ENCODE assay signal across 26 cellular contexts in genomic region chr12:21634245-21634644, GRCh38. TPM values are rescaled to one million over a fixed set of nuclear protein-coding genes. Genes with fewer than 3 reads are reported as not detected.
"Had no signal": no experiment of that assay in that cellular context is flagged by ENCODE, and none has a peak within 500 bp of the region (broad histone marks: within the 10 kb centered on the region; RNA-seq: fewer than 3 reads in every experiment).

No MANE protein-coding gene starts in this region.

- H3K27ac ChIP-seq: body of pancreas, hepatocyte, left lung, psoas muscle, right atrium auricular region, thyroid gland, upper lobe of right lung, VCaP had no signal

- H2AFZ ChIP-seq: hepatocyte had no signal

- H3K4me3 Mint-ChIP-seq: dendritic cell treated with granulocyte-macrophage colony-stimulating factor and Interleukin-4, amounts not matched to agents 40 ng/mL and 50 ng/mL, for 4 days had no signal

- H3K4me1 ChIP-seq: left lung, psoas muscle, upper lobe of right lung had no signal

- H3K4me3 ChIP-seq: body of pancreas, hepatocyte, left lung, lung, psoas muscle, right atrium auricular region, thyroid gland, upper lobe of right lung had no signal

- H3K4me2 ChIP-seq: hepatocyte had no signal

- H3K27ac Mint-ChIP-seq: activated T-helper 2 cell treated with anti-CD3 and anti-CD28 coated beads, Interferon-gamma antibody, Interleukin-2, Interleukin-4, amounts not matched to agents 10 μg/mL and 5 μg/mL and 100 μg/mL, durations not matched to agents 14 hours and 24 hours and 36 hours; dendritic cell treated with granulocyte-macrophage colony-stimulating factor and Interleukin-4, amounts not matched to agents 40 ng/mL and 50 ng/mL, for 4 days had no signal

- H3K9me3 Mint-ChIP-seq: activated T-helper 2 cell treated with anti-CD3 and anti-CD28 coated beads, Interferon-gamma antibody, Interleukin-2, Interleukin-4, amounts not matched to agents 10 μg/mL and 5 μg/mL and 100 μg/mL, durations not matched to agents 14 hours and 24 hours and 36 hours; naive B cell had no signal

- ATAC-seq: body of pancreas, left lung, psoas muscle, upper lobe of right lung had no signal

- H3K27me3 ChIP-seq: body of pancreas, hepatocyte, left lung, right atrium auricular region, thyroid gland, upper lobe of right lung had no signal

- DNase-seq: activated CD4-positive, CD25-positive, alpha-beta regulatory T cell treated with anti-CD3 and anti-CD28 coated beads, Interleukin-2, amount 50 U/mL, for 72 hours; activated naive CD4-positive, alpha-beta T cell; activated T-cell treated with anti-CD3 and anti-CD28 coated beads, Interleukin-2, amount 50 U/mL, for 1 hour; anterior cingulate cortex; body of pancreas; effector CD8-positive, alpha-beta T cell; foreskin melanocyte; glutamatergic neuron; kidney glomerular epithelial cell; left lung; naive B cell; psoas muscle; stimulated activated CD4-positive, alpha-beta T cell treated with anti-CD3 and anti-CD28 coated beads, Interleukin-4, amount 100 ng/mL, for 24 hours; stimulated activated naive CD4-positive, alpha-beta T cell treated with Interleukin-2 at 50 U/mL for 16 hours; substantia nigra; thyroid gland; upper lobe of right lung had no signal

- H3K27me3 Mint-ChIP-seq: dendritic cell treated with granulocyte-macrophage colony-stimulating factor and Interleukin-4, amounts not matched to agents 40 ng/mL and 50 ng/mL, for 4 days; naive B cell had no signal

- H3K4me1 Mint-ChIP-seq: naive B cell had no signal

- H3K9me3 ChIP-seq: body of pancreas, left lung, psoas muscle, right atrium auricular region, thyroid gland, upper lobe of right lung had no signal

RNA-seq across cellular contexts. Expression of gene GYS2, which starts 29.6 kb away (rescaled TPM):
- total RNA-seq: body of pancreas, cardiac septum, left lung, lung, mucosa of gallbladder, osteocyte, right atrium auricular region, thyroid gland, upper lobe of right lung had no signal
